ENCODE assay signal across 1 cellular context in genomic region chr16:71817150-71817500, GRCh38.
A peak's percentile ranks its signal among the peaks of the same experiment; 100 is the strongest.
TF ChIP-seq lines count a peak whose summit lies in the region.

No MANE protein-coding gene starts in this region.

TF ChIP-seq in GM12878, 131 proteins besides CTCF, POLR2A, EP300 and RAD21:
- 0 out of 2 replicates have a peak, but pooled peaks have one; percentile 9 for TF ChIP-seq RELB (IDR thresholded peaks at IDR 0.05; ENCODE audit: low read depth)
- TF ChIP-seq TAF1 (IDR thresholded peaks at IDR 0.05; ENCODE audit: borderline replicate concordance, low read depth, low read length): 0 out of 2 replicates have a peak, but pooled peaks have one; percentile 1
- TF ChIP-seq EED (IDR thresholded peaks at IDR 0.05; ENCODE audit: low read depth): peak; percentile 45; the same call in 1 of the 2 replicates
